8 cellular contexts compared by ENCODE assay signal in the genomic region with DNA sequence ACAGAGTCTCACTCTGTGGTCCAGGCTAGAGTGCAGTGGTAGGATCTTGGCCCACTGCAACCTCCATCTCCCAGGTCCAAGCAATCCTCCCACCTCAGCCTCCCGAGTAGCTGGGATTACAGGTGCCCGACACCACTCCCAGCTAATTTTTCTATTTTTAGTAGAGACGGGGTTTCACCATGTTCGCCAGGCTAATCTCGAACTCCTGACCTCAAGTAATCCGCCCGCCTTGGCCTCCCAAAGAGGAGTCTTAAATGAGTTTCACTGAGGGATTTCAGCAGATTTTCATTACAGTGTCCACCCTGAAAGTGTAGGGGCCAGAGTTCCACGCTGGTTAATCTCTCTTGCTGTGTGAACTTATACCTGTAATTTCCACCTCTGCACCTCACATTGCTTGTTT. TPM values are rescaled to one million over a fixed set of nuclear protein-coding genes. Genes with fewer than 3 reads are reported as not detected.
A peak's percentile ranks its signal among the peaks of the same experiment; 100 is the strongest.
DNase-seq lines count a peak whose midpoint lies in the region; ATAC-seq, FAIRE-seq and TF ChIP-seq lines count a peak whose summit lies in the region.

No MANE protein-coding gene starts in this region.

- CTCF ChIA-PET in A549 (lab: Yijun Ruan, JAX) (interaction anchor here (0.8 to 13.3 kb wide), 6 partner anchors 11 to 148 kb away, joined by 3 to 231 read pairs (median 28); no protein-coding TSS in a partner anchor), Panc1 (lab: Charles Lee) (no interaction called here)

- no TSS peak for BruUV-seq in Panc1 (replicated peaks; lab: Mats Ljungman, UMichigan)

- in situ Hi-C loops in Panc1 (cut with HindIII; ENCODE audit: low pct_unique_long_range_greater_than_20kb, low sequenced_read_pairs): no loop called here

- no peak for FAIRE-seq in A549 (lab: Jason Lieb, UNC)

- POLR2A ChIA-PET in A549 (lab: Yijun Ruan, JAX): no interaction called here
- POLR2A ChIA-PET in Panc1 (lab: Charles Lee): no interaction called here

- TF ChIP-seq CTCF in A549 (IDR thresholded peaks at IDR 0.05) (no peak), Panc1 (IDR thresholded peaks at IDR 0.05) (no peak), lower lobe of right lung (IDR thresholded peaks at IDR 0.05) (no peak)

- H3K4me3 ChIP-seq in A549 (no peak overlapping the region), Panc1 (ENCODE audit: low read depth in 2 of 2, low read length in 2 of 2) (peak overlapping the region; percentile 78 to 85), lower lobe of right lung (peak overlapping the region; percentile 82)

- no peak overlapping the region; the same call in 2 of the 3 replicates for H3K4me2 ChIP-seq in A549

- 49% methylated on average over 8 of the region's 8 CpGs for WGBS in A549 (ENCODE audit: missing lambda C conversion rate)

- H3K27me3 ChIP-seq in Panc1 (ENCODE audit: control insufficient read depth, insufficient read depth, low read length): no peaks in the 10 kb centered on the region
- no peaks in the 10 kb centered on the region for H3K27me3 ChIP-seq in lower lobe of right lung (ENCODE audit: low read depth)

- TF ChIP-seq EP300 in A549 (IDR thresholded peaks at IDR 0.05): no peak

- H3K27ac ChIP-seq in A549 (peak overlapping the region in 1 of 2 experiments; percentile 45; a peak in 2 of 6 replicates), Panc1 (ENCODE audit: low read length) (no peak overlapping the region), lower lobe of right lung (no peak overlapping the region)

- H3K9me3 ChIP-seq in A549 (no peaks in the 10 kb centered on the region), Panc1 (ENCODE audit: control insufficient read depth, insufficient read depth, low read depth, low read length) (no peaks in the 10 kb centered on the region), lower lobe of right lung (no peaks in the 10 kb centered on the region)

- TF ChIP-seq RAD21 in A549 (conservative IDR thresholded peaks at IDR 0.05 in 1 of 2, IDR thresholded peaks at IDR 0.05 in 1 of 2): no peak

- H3K36me3 ChIP-seq in Panc1 (ENCODE audit: control insufficient read depth, insufficient read depth, low read length) (peaks cover 40% of the 10 kb centered on the region), lower lobe of right lung (peaks cover 31% of the 10 kb centered on the region)

- H3K4me1 ChIP-seq in A549 (peaks cover 27% of the 10 kb centered on the region), Panc1 (ENCODE audit: control insufficient read depth, insufficient read depth, low read length) (peaks cover 25% of the 10 kb centered on the region), lower lobe of right lung (peaks cover 35% of the 10 kb centered on the region)

- intact Hi-C loops in Panc1 (cut with micrococcal nuclease; ENCODE audit: unreplicated experiment): no loop called here
- intact Hi-C loops in lower lobe of right lung (cut with DNase I): no loop called here
- intact Hi-C loops in posterior cingulate gyrus (cut with DNase I): no loop called here

- peak; percentile 5 to 9; a peak in 3 of 6 replicates for ATAC-seq in A549
- peak; percentile 9 for ATAC-seq in GM19023 (IDR thresholded peaks at IDR 0.05; ENCODE audit: unreplicated experiment)
- 0 out of 2 replicates have a peak, but pooled peaks have one; percentile 1 for ATAC-seq in Panc1
- no peak for ATAC-seq in lower lobe of right lung

- DNase-seq in A549 (ENCODE audit: low read depth in 1 of 2, low spot score in 1 of 2) (no peak), Panc1 (ENCODE audit: low read depth, low spot score) (no peak), lower lobe of right lung (no peak), DMS79 treated with DMSO at 0.1 percent for 48 hours (lab: John Stamatoyannopoulos, UW) (no peak), NCI-H526 (lab: John Stamatoyannopoulos, UW) (no peak), posterior cingulate gyrus (no peak)
- no peak for DNase-seq in effector CD8-positive, alpha-beta T cell (lab: John Stamatoyannopoulos, UW)

- no peak for TF ChIP-seq POLR2A in A549 (IDR thresholded peaks at IDR 0.05; ENCODE audit: low read length)

TF ChIP-seq in A549, 52 proteins besides CTCF, POLR2A, EP300 and RAD21:
- TF ChIP-seq SREBF2 (IDR thresholded peaks at IDR 0.05) (no peak), HOXA7 (CRISPR knock-in tag; IDR thresholded peaks at IDR 0.05) (no peak), ZFP36 (IDR thresholded peaks at IDR 0.05; ENCODE audit: borderline replicate concordance, partially characterized antibody) (no peak), ZSCAN20 (CRISPR knock-in tag; IDR thresholded peaks at IDR 0.05) (no peak), PHF8 (IDR thresholded peaks at IDR 0.05; ENCODE audit: borderline replicate concordance, low read depth) (no peak), CHD4 (IDR thresholded peaks at IDR 0.05; ENCODE audit: borderline replicate concordance) (no peak), HOXB13 (CRISPR knock-in tag; IDR thresholded peaks at IDR 0.05; ENCODE audit: low read depth) (no peak), KDM5A (IDR thresholded peaks at IDR 0.05) (no peak), JUNB (IDR thresholded peaks at IDR 0.05) (no peak), FOXS1 (CRISPR knock-in tag; IDR thresholded peaks at IDR 0.05) (no peak), EHF (CRISPR knock-in tag; IDR thresholded peaks at IDR 0.05) (no peak), FOSB (CRISPR knock-in tag; IDR thresholded peaks at IDR 0.05) (no peak), GATA3 (IDR thresholded peaks at IDR 0.05; ENCODE audit: borderline replicate concordance) (no peak), TFCP2L1 (CRISPR knock-in tag; IDR thresholded peaks at IDR 0.05) (no peak), RNF2 (IDR thresholded peaks at IDR 0.05; ENCODE audit: borderline replicate concordance, low read depth) (no peak)
- TF ChIP-seq, protein P1, sequence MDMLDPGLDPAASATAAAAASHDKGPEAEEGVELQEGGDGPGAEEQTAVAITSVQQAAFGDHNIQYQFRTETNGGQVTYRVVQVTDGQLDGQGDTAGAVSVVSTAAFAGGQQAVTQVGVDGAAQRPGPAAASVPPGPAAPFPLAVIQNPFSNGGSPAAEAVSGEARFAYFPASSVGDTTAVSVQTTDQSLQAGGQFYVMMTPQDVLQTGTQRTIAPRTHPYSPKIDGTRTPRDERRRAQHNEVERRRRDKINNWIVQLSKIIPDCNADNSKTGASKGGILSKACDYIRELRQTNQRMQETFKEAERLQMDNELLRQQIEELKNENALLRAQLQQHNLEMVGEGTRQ (IDR thresholded peaks at IDR 0.05): no peak
- TF ChIP-seq, protein P2, sequence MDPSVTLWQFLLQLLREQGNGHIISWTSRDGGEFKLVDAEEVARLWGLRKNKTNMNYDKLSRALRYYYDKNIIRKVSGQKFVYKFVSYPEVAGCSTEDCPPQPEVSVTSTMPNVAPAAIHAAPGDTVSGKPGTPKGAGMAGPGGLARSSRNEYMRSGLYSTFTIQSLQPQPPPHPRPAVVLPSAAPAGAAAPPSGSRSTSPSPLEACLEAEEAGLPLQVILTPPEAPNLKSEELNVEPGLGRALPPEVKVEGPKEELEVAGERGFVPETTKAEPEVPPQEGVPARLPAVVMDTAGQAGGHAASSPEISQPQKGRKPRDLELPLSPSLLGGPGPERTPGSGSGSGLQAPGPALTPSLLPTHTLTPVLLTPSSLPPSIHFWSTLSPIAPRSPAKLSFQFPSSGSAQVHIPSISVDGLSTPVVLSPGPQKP (IDR thresholded peaks at IDR 0.05; ENCODE audit: low read depth, low read length): no peak

RNA-seq across cellular contexts. Expression of gene RPS3, which starts 0.4 kb away (rescaled TPM):
- polyA plus RNA-seq in A549 (2011; rRNA removed) (2,571 and 3,468 TPM in 2 replicates), A549 (2017; fragmentation: RNase III; extraction: RNeasy Plus Mini Kit Qiagen cat#74134 plus additional on column Dnase treatment) (3,458 to 3,978 TPM (median 3,544 TPM) in 3 replicates)
- 3,252 and 4,158 TPM in 2 replicates for polyA plus RNA-seq in A549 (2012; cell fraction: cytosol; rRNA removed)
- polyA plus RNA-seq in A549 (2012; cell fraction: nucleus; rRNA removed): 1,461 and 2,420 TPM in 2 replicates
- 1,439 and 1,839 TPM in 2 replicates for polyA minus RNA-seq in A549 (2011; rRNA and poly(A)+ RNA removed)
- total RNA-seq in Panc1 (2021; ENCODE audit: unreplicated experiment) (2,945 TPM), lower lobe of right lung (1,761 TPM)
- 2,908 TPM for polyA plus RNA-seq in Panc1 (2012; ENCODE audit: insufficient read length)

RNA-seq across cellular contexts. Expression of gene KLHL35, which starts 34.1 kb away (rescaled TPM):
- polyA plus RNA-seq in A549 (2011; rRNA removed) (1.0 and 1.7 TPM in 2 replicates), A549 (2017; fragmentation: RNase III; extraction: RNeasy Plus Mini Kit Qiagen cat#74134 plus additional on column Dnase treatment) (0.56 to 0.72 TPM (median 0.69 TPM) in 3 replicates)
- polyA plus RNA-seq in A549 (2012; cell fraction: cytosol; rRNA removed): 1.5 and 1.6 TPM in 2 replicates
- polyA plus RNA-seq in A549 (2012; cell fraction: nucleus; rRNA removed): 2.8 and 3.3 TPM in 2 replicates
- 0.73 and 1.2 TPM in 2 replicates for polyA minus RNA-seq in A549 (2011; rRNA and poly(A)+ RNA removed)
- total RNA-seq in Panc1 (2021; ENCODE audit: unreplicated experiment) (10.9 TPM), lower lobe of right lung (2.6 TPM)
- 18.9 TPM for polyA plus RNA-seq in Panc1 (2012; ENCODE audit: insufficient read length)

RNA-seq across cellular contexts. Expression of gene ARRB1, which starts 47.4 kb away (rescaled TPM):
- polyA plus RNA-seq in A549 (2011; rRNA removed) (14.3 and 18.1 TPM in 2 replicates), A549 (2017; fragmentation: RNase III; extraction: RNeasy Plus Mini Kit Qiagen cat#74134 plus additional on column Dnase treatment) (4.9 to 8.4 TPM (median 6.8 TPM) in 3 replicates)
- 4.8 TPM in 2 replicates for polyA plus RNA-seq in A549 (2012; cell fraction: cytosol; rRNA removed)
- 3.8 and 5.0 TPM in 2 replicates for polyA plus RNA-seq in A549 (2012; cell fraction: nucleus; rRNA removed)
- polyA minus RNA-seq in A549 (2011; rRNA and poly(A)+ RNA removed): 54.8 and 57.9 TPM in 2 replicates
- total RNA-seq in Panc1 (2021; ENCODE audit: unreplicated experiment) (219 TPM), lower lobe of right lung (187 TPM)
- 236 TPM for polyA plus RNA-seq in Panc1 (2012; ENCODE audit: insufficient read length)

Comparison
In these comparisons a context has a peak if more than half of its experiments do, and no peak if none do; other contexts are left out.
1. ATAC-seq: peak in A549 (2 of 2), GM19023 (single experiment) and Panc1 (single experiment); none in lower lobe of right lung (0 of 2).